9 cellular contexts compared by ENCODE assay signal in genomic region chr7:123557016-123557630, GRCh38. TPM values are rescaled to one million over a fixed set of nuclear protein-coding genes. Genes with fewer than 3 reads are reported as not detected.
DNase-seq lines count a peak whose midpoint lies in the region; ATAC-seq lines count a peak whose summit lies in the region.
"Had no signal": no experiment of that assay in that cellular context is flagged by ENCODE, and none has a peak within 500 bp of the region (broad histone marks: within the 10 kb centered on the region; RNA-seq: fewer than 3 reads in every experiment).

No MANE protein-coding gene starts in this region.

- H3K27ac Mint-ChIP-seq in activated naive CD8-positive, alpha-beta T cell treated with anti-CD3 and anti-CD28 coated beads, Interleukin-2, amount 50 U/mL, for 24 hours, result no peak overlapping the region
- H3K27ac Mint-ChIP-seq: T-cell had no signal

- no peaks in the 10 kb centered on the region for H3K9me3 ChIP-seq in aorta (ENCODE audit: control insufficient read depth, low read length)

- H3K4me1 Mint-ChIP-seq in activated naive CD8-positive, alpha-beta T cell treated with anti-CD3 and anti-CD28 coated beads, Interleukin-2, amount 50 U/mL, for 24 hours, result peaks cover 8% of the 10 kb centered on the region

- peak; percentile 3 for DNase-seq in GM04503 (ENCODE audit: low read depth)
- no peak for DNase-seq in left colon
- DNase-seq in aorta, result no peak
- DNase-seq in activated T-cell treated with anti-CD3 and anti-CD28 coated beads for 4 hours, result no peak
- no peak for DNase-seq in NCI-H2029 (lab: John Stamatoyannopoulos, UW)
- DNase-seq in activated naive CD8-positive, alpha-beta T cell treated with anti-CD3 and anti-CD28 coated beads, Interleukin-2, amount 50 U/mL, for 24 hours, result no peak

- intact Hi-C loops in left colon (cut with DNase I, micrococcal nuclease) (loop anchor here in 1 of 2 donors (10.0 kb wide), 1 partner anchor 198 kb away; no protein-coding TSS in a partner anchor), aorta (cut with DNase I) (loop anchor here (2.0 to 5.0 kb wide), 2 partner anchors 22 to 190 kb away; partner anchors contain the start of genes IQUB (in 1 of the 2) and WASL (in 1 of the 2))

- H3K4me3 ChIP-seq in aorta (ENCODE audit: low read length in 2 of 2), result peak overlapping the region; percentile 93 to 99

- H3K36me3 Mint-ChIP-seq in activated naive CD8-positive, alpha-beta T cell treated with anti-CD3 and anti-CD28 coated beads, Interleukin-2, amount 50 U/mL, for 24 hours (ENCODE audit: low read depth), result peaks cover 10% of the 10 kb centered on the region

- H3K27me3 Mint-ChIP-seq in activated naive CD8-positive, alpha-beta T cell treated with anti-CD3 and anti-CD28 coated beads, Interleukin-2, amount 50 U/mL, for 24 hours, result peaks cover 2% of the 10 kb centered on the region

- peaks cover 0 to 2% of the 10 kb centered on the region in 2 donors for H3K36me3 ChIP-seq in aorta (ENCODE audit: control insufficient read depth in 1 of 2, insufficient read depth in 2 of 2, low read length in 1 of 2)

- H3K27ac ChIP-seq in angular gyrus (ENCODE audit: low read depth, low read length) (peak overlapping the region; percentile 83), aorta (ENCODE audit: low read depth in 1 of 2, low read length in 2 of 2) (peak overlapping the region in 1 of 2 donors; percentile 92)

- no peaks in the 10 kb centered on the region for H3K9me3 Mint-ChIP-seq in activated naive CD8-positive, alpha-beta T cell treated with anti-CD3 and anti-CD28 coated beads, Interleukin-2, amount 50 U/mL, for 24 hours
- H3K9me3 Mint-ChIP-seq: T-cell had no signal

- ATAC-seq in HG03045 (IDR thresholded peaks at IDR 0.05; ENCODE audit: unreplicated experiment) (peak; percentile 1), left colon (peak; percentile 45), aorta (ENCODE audit: low FRiP score) (peak; percentile 4)
- ATAC-seq in activated naive CD8-positive, alpha-beta T cell treated with anti-CD3 and anti-CD28 coated beads, Interleukin-2, amount 50 U/mL, for 24 hours, result no peak

- 1 to 2% methylated on average over 21 of the region's 21 CpGs for WGBS in aorta, 2 donors

- peaks cover 0 to 2% of the 10 kb centered on the region in 2 donors for H3K4me1 ChIP-seq in aorta (ENCODE audit: control insufficient read depth in 1 of 2, insufficient read depth in 2 of 2, low read length in 2 of 2)

- H3K27me3 ChIP-seq in aorta (ENCODE audit: control insufficient read depth in 1 of 2, insufficient read depth in 2 of 2, low read length in 1 of 2), result no peaks in the 10 kb centered on the region

- H3K4me3 Mint-ChIP-seq in activated naive CD8-positive, alpha-beta T cell treated with anti-CD3 and anti-CD28 coated beads, Interleukin-2, amount 50 U/mL, for 24 hours, result no peak overlapping the region
- H3K4me3 Mint-ChIP-seq: T-cell had no signal

RNA-seq across cellular contexts. Expression of gene NDUFA5, which starts 0.5 kb away (rescaled TPM):
- 100 to 1,000 TPM in 1 of 2 donors, 10 to 100 TPM in 1; 98.6 to 117 TPM for total RNA-seq in left colon
- 10 to 100 TPM; 51.1 to 53.6 TPM for total RNA-seq in aorta
- 100 to 1,000 TPM in 1 of 2 donors, 10 to 100 TPM in 1; 79.7 to 138 TPM for polyA plus RNA-seq in aorta

RNA-seq across cellular contexts. Expression of gene IQUB, which starts 22.7 kb away (rescaled TPM):
- under 1 TPM in 1 of 2 donors, not detected in 1; 0.25 TPM for total RNA-seq in left colon
- total RNA-seq in aorta, result under 1 TPM; 0.39 to 0.81 TPM
- under 1 TPM in 1 of 2 donors, not detected in 1; 0.59 TPM for polyA plus RNA-seq in aorta

RNA-seq across cellular contexts. Expression of gene ASB15, which starts 44.5 kb away (rescaled TPM):
- total RNA-seq in left colon, result not detected
- not detected for total RNA-seq in aorta
- polyA plus RNA-seq in aorta, result under 1 TPM in 1 of 2 donors, not detected in 1; 0.13 TPM
- total RNA-seq: T-cell had no signal
